ENCODE assay signal across 1 cellular context in genomic region chr19:45340232-45340898, GRCh38.
TF ChIP-seq lines count a peak whose summit lies in the region.

TSS of gene KLC3 (plus strand) at chr19:45340750. CDS start at chr19:45345542, 4,792 bp downstream.

TF ChIP-seq in K562, 482 proteins besides CTCF, POLR2A, EP300 and RAD21 (continued from another document and continues in another):
- peak; percentile 47; the same call in 1 of the 2 replicates for TF ChIP-seq ZFX (CRISPR knock-in tag; IDR thresholded peaks at IDR 0.05)
- TF ChIP-seq RBM22 (IDR thresholded peaks at IDR 0.05; ENCODE audit: low read depth, low read length, poor library complexity, severe bottlenecking) = no peak
- TF ChIP-seq MED1 (CRISPR knock-in tag; IDR thresholded peaks at IDR 0.05; ENCODE audit: borderline replicate concordance) = no peak
- TF ChIP-seq FOSL1 (tag; conservative IDR thresholded peaks at IDR 0.05) = no peak
- TF ChIP-seq SMARCA5 (IDR thresholded peaks at IDR 0.05) = peak; percentile 44; the same call in 1 of the 2 replicates
- no peak for TF ChIP-seq E2F5 (CRISPR knock-in tag; IDR thresholded peaks at IDR 0.05)
- no peak for TF ChIP-seq DEAF1 (CRISPR knock-in tag; IDR thresholded peaks at IDR 0.05)
- peak; percentile 52; the same call in 1 of the 2 replicates for TF ChIP-seq ZBTB7A (IDR thresholded peaks at IDR 0.05; ENCODE audit: borderline replicate concordance, control insufficient read depth, low read depth, low read length)
- TF ChIP-seq BRF2 (IDR thresholded peaks at IDR 0.05; ENCODE audit: borderline replicate concordance, insufficient read depth, insufficient read length) = no peak
- peak; percentile 98 for TF ChIP-seq ZFP36 (IDR thresholded peaks at IDR 0.05; ENCODE audit: low read depth, low read length, partially characterized antibody)
- no peak for TF ChIP-seq FOS (IDR thresholded peaks at IDR 0.05; ENCODE audit: extremely low read depth, insufficient read length)
- TF ChIP-seq NCOA6 (IDR thresholded peaks at IDR 0.05) = no peak
- no peak for TF ChIP-seq RBM34 (IDR thresholded peaks at IDR 0.05; ENCODE audit: borderline replicate concordance, insufficient read depth, low read length)
- TF ChIP-seq CHCHD3 (CRISPR knock-in tag; IDR thresholded peaks at IDR 0.05) = no peak
- TF ChIP-seq CBFA2T2 (conservative IDR thresholded peaks at IDR 0.05) = no peak
- TF ChIP-seq NONO (IDR thresholded peaks at IDR 0.05; ENCODE audit: low read depth in 2 of 2, low read length in 1 of 2) = peak in 1 of 2 experiments; percentile 63; a peak in 1 of 4 replicates
- TF ChIP-seq POLR2G (IDR thresholded peaks at IDR 0.05; ENCODE audit: low read depth, low read length) = peak; percentile 38; the same call in 1 of the 2 replicates
- no peak for TF ChIP-seq MEIS2 (IDR thresholded peaks at IDR 0.05; ENCODE audit: partially characterized antibody)
- TF ChIP-seq MAFF (IDR thresholded peaks at IDR 0.05; ENCODE audit: low read length) = no peak
- TF ChIP-seq FOXA3 (CRISPR knock-in tag; conservative IDR thresholded peaks at IDR 0.05 in 1 of 2, IDR thresholded peaks at IDR 0.05 in 1 of 2) = no peak
- TF ChIP-seq RB1 (IDR thresholded peaks at IDR 0.05; ENCODE audit: low read depth) = peak; percentile 74; the same call in 1 of the 2 replicates
- TF ChIP-seq ZNF57 (CRISPR knock-in tag; IDR thresholded peaks at IDR 0.05) = no peak
- peak; percentile 66 for TF ChIP-seq CCNT2 (IDR thresholded peaks at IDR 0.05; ENCODE audit: borderline replicate concordance, extremely low read depth, insufficient read length, low read depth, low read length)
- TF ChIP-seq ETS1 (conservative IDR thresholded peaks at IDR 0.05; ENCODE audit: control insufficient read depth, low read depth, low read length) = 0 out of 2 replicates have a peak, but pooled peaks have one; percentile 41
- TF ChIP-seq ZNF134 (CRISPR knock-in tag; conservative IDR thresholded peaks at IDR 0.05) = no peak
- 0 out of 2 replicates have a peak, but pooled peaks have one; percentile 16 for TF ChIP-seq MECOM (CRISPR knock-in tag; IDR thresholded peaks at IDR 0.05)
- no peak for TF ChIP-seq NELFE (IDR thresholded peaks at IDR 0.05; ENCODE audit: insufficient read depth, insufficient read length)
- TF ChIP-seq HDAC2 (IDR thresholded peaks at IDR 0.05) = peak; percentile 31; the same call in 1 of the 2 replicates
- no peak for TF ChIP-seq ZNF512 (tag; IDR thresholded peaks at IDR 0.05)
- TF ChIP-seq ZNF174 (CRISPR knock-in tag; IDR thresholded peaks at IDR 0.05) = no peak
- peak; percentile 66 for TF ChIP-seq CHD2 (IDR thresholded peaks at IDR 0.05; ENCODE audit: low read depth, low read length)
- no peak for TF ChIP-seq ATF4 (CRISPR knock-in tag; IDR thresholded peaks at IDR 0.05)
- no peak for TF ChIP-seq MYC (IDR thresholded peaks at IDR 0.05; ENCODE audit: low read depth, low read length)
- no peak for TF ChIP-seq MYC (CRISPR knock-in tag; IDR thresholded peaks at IDR 0.05; ENCODE audit: borderline replicate concordance, low read depth)
- TF ChIP-seq ZEB2 (IDR thresholded peaks at IDR 0.05) = 0 out of 2 replicates have a peak, but pooled peaks have one; percentile 37
- 0 out of 2 replicates have a peak, but pooled peaks have one; percentile 5 for TF ChIP-seq TCF3 (CRISPR knock-in tag; IDR thresholded peaks at IDR 0.05)
- no peak for TF ChIP-seq TAF15 (IDR thresholded peaks at IDR 0.05; ENCODE audit: low read depth, low read length)
- TF ChIP-seq KLF16 (IDR thresholded peaks at IDR 0.05) = no peak
- TF ChIP-seq RFX5 (IDR thresholded peaks at IDR 0.05; ENCODE audit: low read depth, low read length) = no peak
- peak; percentile 41; the same call in 1 of the 2 replicates for TF ChIP-seq RBFOX2 (IDR thresholded peaks at IDR 0.05; ENCODE audit: low read depth, low read length)
- TF ChIP-seq ATF6 (CRISPR knock-in tag; IDR thresholded peaks at IDR 0.05) = peak; percentile 71; the same call in 1 of the 2 replicates
- TF ChIP-seq SP1 (CRISPR knock-in tag; IDR thresholded peaks at IDR 0.05) = peak; percentile 68; the same call in 1 of the 2 replicates
- no peak for TF ChIP-seq ETV5 (CRISPR knock-in tag; IDR thresholded peaks at IDR 0.05; ENCODE audit: low read depth)
- peak in 1 of 2 experiments; percentile 63; a peak in 2 of 4 replicates for TF ChIP-seq NRF1 (conservative IDR thresholded peaks at IDR 0.05 in 1 of 2, IDR thresholded peaks at IDR 0.05 in 1 of 2)
- TF ChIP-seq ZNF280A (IDR thresholded peaks at IDR 0.05; ENCODE audit: low read depth, partially characterized antibody) = no peak
- no peak for TF ChIP-seq ETV1 (tag; conservative IDR thresholded peaks at IDR 0.05; ENCODE audit: low read depth)
- no peak for TF ChIP-seq ASH1L (IDR thresholded peaks at IDR 0.05; ENCODE audit: borderline replicate concordance, low read depth, partially characterized antibody)
- no peak for TF ChIP-seq NFE2L1 (tag; IDR thresholded peaks at IDR 0.05; ENCODE audit: borderline replicate concordance, low read depth)
- TF ChIP-seq L3MBTL2 (IDR thresholded peaks at IDR 0.05) = peak; percentile 74
- 0 out of 2 replicates have a peak, but pooled peaks have one; percentile 10 for TF ChIP-seq ZNF280B (CRISPR knock-in tag; IDR thresholded peaks at IDR 0.05)
- peak; percentile 41; the same call in 1 of the 2 replicates for TF ChIP-seq SIN3B (IDR thresholded peaks at IDR 0.05; ENCODE audit: low read depth)
- peak; percentile 28; the same call in 1 of the 2 replicates for TF ChIP-seq EGR1 (conservative IDR thresholded peaks at IDR 0.05)
- no peak for TF ChIP-seq BRCA1 (IDR thresholded peaks at IDR 0.05)
- 0 out of 2 replicates have a peak, but pooled peaks have one; percentile 71 for TF ChIP-seq BRCA1 (CRISPR knock-in tag; IDR thresholded peaks at IDR 0.05)
- TF ChIP-seq GTF2E2 (tag; IDR thresholded peaks at IDR 0.05) = no peak
- TF ChIP-seq ZKSCAN8 (CRISPR knock-in tag; IDR thresholded peaks at IDR 0.05) = no peak
- peak; percentile 31 to 83 for TF ChIP-seq E2F6 (IDR thresholded peaks at IDR 0.05; ENCODE audit: borderline replicate concordance in 1 of 2, extremely low read depth in 1 of 2, insufficient read depth in 1 of 2, insufficient read length in 1 of 2, low read depth in 1 of 2, low read length in 1 of 2, poor library complexity in 1 of 2, severe bottlenecking in 1 of 2)
- TF ChIP-seq NEUROD1 (IDR thresholded peaks at IDR 0.05; ENCODE audit: borderline replicate concordance, low read depth, low read length, partially characterized antibody) = no peak
- no peak for TF ChIP-seq DMBX1 (CRISPR knock-in tag; IDR thresholded peaks at IDR 0.05; ENCODE audit: borderline replicate concordance)
